Comparison of ENCODE assay signal across 10 cellular contexts in genomic region chr15:99536422-99537033, GRCh38. TPM values are rescaled to one million over a fixed set of nuclear protein-coding genes. Genes with fewer than 3 reads are reported as not detected.
DNase-seq lines count a peak whose midpoint lies in the region; ATAC-seq and TF ChIP-seq lines count a peak whose summit lies in the region.
"Had no signal": no experiment of that assay in that cellular context is flagged by ENCODE, and none has a peak within 500 bp of the region (broad histone marks: within the 10 kb centered on the region; RNA-seq: fewer than 3 reads in every experiment).

No MANE protein-coding gene starts in this region.

- no peaks in the 10 kb centered on the region for H3K36me3 ChIP-seq in thyroid gland

- H3K4me1 ChIP-seq in thyroid gland: peaks cover 0 to 9% of the 10 kb centered on the region in 2 donors

- no peaks in the 10 kb centered on the region for H3K9me3 ChIP-seq in thyroid gland

- H3K9me3 Mint-ChIP-seq in activated CD8-positive, alpha-beta T cell treated with anti-CD3 and anti-CD28 coated beads, Interleukin-2, amount 10 ng/mL, durations not matched to agents 7 days and 5 days (ENCODE audit: insufficient read depth): no peaks in the 10 kb centered on the region

- WGBS in thyroid gland, 2 donors: 70 to 72% methylated on average over 4 of the region's 4 CpGs

- H3K27ac ChIP-seq in cingulate gyrus (ENCODE audit: low read depth, low read length) (peak overlapping the region; percentile 76), thyroid gland (peak overlapping the region in 1 of 3 donors; percentile 47)

- TF ChIP-seq POLR2A in thyroid gland (IDR thresholded peaks at IDR 0.05): no peak

- no peak for TF ChIP-seq CTCF in thyroid gland (IDR thresholded peaks at IDR 0.05)

- H3K4me3 Mint-ChIP-seq in activated CD8-positive, alpha-beta T cell treated with anti-CD3 and anti-CD28 coated beads, Interleukin-2, amount 10 ng/mL, durations not matched to agents 7 days and 5 days: no peak overlapping the region
- H3K4me3 Mint-ChIP-seq: IgD-negative memory B cell had no signal

- no peak for ATAC-seq in activated CD8-positive, alpha-beta T cell treated with anti-CD3 and anti-CD28 coated beads, Interleukin-2, amount 10 ng/mL, durations not matched to agents 7 days and 5 days
- ATAC-seq in GM21390 (IDR thresholded peaks at IDR 0.05; ENCODE audit: unreplicated experiment): no peak

- DNase-seq in NCI-H1694 (lab: John Stamatoyannopoulos, UW): peak; percentile 11
- DNase-seq in kidney glomerular epithelial cell (lab: John Stamatoyannopoulos, UW): peak; percentile 72
- DNase-seq in thyroid gland: peak; percentile 17 to 21
- DNase-seq in activated CD8-positive, alpha-beta T cell treated with anti-CD3 and anti-CD28 coated beads, Interleukin-2, amount 10 ng/mL, durations not matched to agents 7 days and 5 days: no peak
- DNase-seq in NCI-H69 (lab: John Stamatoyannopoulos, UW): no peak
- DNase-seq in NCI-H774 (lab: John Stamatoyannopoulos, UW): no peak
- DNase-seq: erythroblast had no signal

- no peaks in the 10 kb centered on the region for H3K4me1 Mint-ChIP-seq in activated CD8-positive, alpha-beta T cell treated with anti-CD3 and anti-CD28 coated beads, Interleukin-2, amount 10 ng/mL, durations not matched to agents 7 days and 5 days (ENCODE audit: low read depth)

- peaks cover 3% of the 10 kb centered on the region for H3K27me3 Mint-ChIP-seq in activated CD8-positive, alpha-beta T cell treated with anti-CD3 and anti-CD28 coated beads, Interleukin-2, amount 10 ng/mL, durations not matched to agents 7 days and 5 days (ENCODE audit: low read depth)
- H3K27me3 Mint-ChIP-seq: IgD-negative memory B cell had no signal

- POLR2A ChIA-PET in activated CD8-positive, alpha-beta T cell treated with anti-CD3 and anti-CD28 coated beads, Interleukin-2, amount 10 ng/mL, durations not matched to agents 7 days and 5 days (lab: Charles Lee): no interaction called here

- H3K4me3 ChIP-seq in thyroid gland (replicated peaks in 1 of 3): no peak overlapping the region

- H3K27me3 ChIP-seq in thyroid gland: no peaks in the 10 kb centered on the region

- CTCF ChIA-PET in activated CD8-positive, alpha-beta T cell treated with anti-CD3 and anti-CD28 coated beads, Interleukin-2, amount 10 ng/mL, durations not matched to agents 7 days and 5 days (lab: Charles Lee): no interaction called here

- no peaks in the 10 kb centered on the region for H3K36me3 Mint-ChIP-seq in activated CD8-positive, alpha-beta T cell treated with anti-CD3 and anti-CD28 coated beads, Interleukin-2, amount 10 ng/mL, durations not matched to agents 7 days and 5 days (ENCODE audit: low read depth)
- H3K36me3 Mint-ChIP-seq: IgD-negative memory B cell had no signal

- intact Hi-C loops in thyroid gland (cut with DNase I): no loop called here

- no peak overlapping the region for H3K27ac Mint-ChIP-seq in activated CD8-positive, alpha-beta T cell treated with anti-CD3 and anti-CD28 coated beads, Interleukin-2, amount 10 ng/mL, durations not matched to agents 7 days and 5 days
- H3K27ac Mint-ChIP-seq: IgD-negative memory B cell had no signal

RNA-seq across cellular contexts. Expression of gene MEF2A, which starts 29.3 kb away (rescaled TPM):
- total RNA-seq in thyroid gland: 100 to 1,000 TPM in 2 of 4 donors, 10 to 100 TPM in 2; 55.3 to 155 (median 105) TPM
- total RNA-seq in activated CD8-positive, alpha-beta T cell treated with anti-CD3 and anti-CD28 coated beads, Interleukin-2, amount 10 ng/mL, durations not matched to agents 7 days and 5 days: 10 to 100 TPM; 26.7 to 27.0 TPM

Comparison
In these comparisons a context has a peak if more than half of its experiments do, and no peak if none do; other contexts are left out.
1. DNase-seq: peak in NCI-H1694 (single experiment), kidney glomerular epithelial cell (single experiment) and thyroid gland (2 of 2); none in activated CD8-positive, alpha-beta T cell treated with anti-CD3 and anti-CD28 coated beads, Interleukin-2, amount 10 ng/mL, durations not matched to agents 7 days and 5 days (single experiment), NCI-H69 (single experiment) and NCI-H774 (single experiment).